Comparison of ENCODE assay signal across 1 cellular context in genomic region chrX:41885724-41886123, GRCh38.
TF ChIP-seq lines count a peak whose summit lies in the region.

No MANE protein-coding gene starts in this region.

TF ChIP-seq in A549, 52 proteins besides CTCF, POLR2A, EP300 and RAD21 (continued from another document):
- TF ChIP-seq REST (IDR thresholded peaks at IDR 0.05) (no peak), SREBF2 (IDR thresholded peaks at IDR 0.05) (no peak), NR3C1 (IDR thresholded peaks at IDR 0.05) (no peak), RARB (CRISPR knock-in tag; IDR thresholded peaks at IDR 0.05) (no peak), PHF8 (IDR thresholded peaks at IDR 0.05; ENCODE audit: borderline replicate concordance, low read depth) (no peak), JUN (IDR thresholded peaks at IDR 0.05) (no peak), POLR2AphosphoS2 (conservative IDR thresholded peaks at IDR 0.05; ENCODE audit: low read length) (no peak), TP53 (CRISPR knock-in tag; IDR thresholded peaks at IDR 0.05) (no peak)
- TF ChIP-seq, protein P1, sequence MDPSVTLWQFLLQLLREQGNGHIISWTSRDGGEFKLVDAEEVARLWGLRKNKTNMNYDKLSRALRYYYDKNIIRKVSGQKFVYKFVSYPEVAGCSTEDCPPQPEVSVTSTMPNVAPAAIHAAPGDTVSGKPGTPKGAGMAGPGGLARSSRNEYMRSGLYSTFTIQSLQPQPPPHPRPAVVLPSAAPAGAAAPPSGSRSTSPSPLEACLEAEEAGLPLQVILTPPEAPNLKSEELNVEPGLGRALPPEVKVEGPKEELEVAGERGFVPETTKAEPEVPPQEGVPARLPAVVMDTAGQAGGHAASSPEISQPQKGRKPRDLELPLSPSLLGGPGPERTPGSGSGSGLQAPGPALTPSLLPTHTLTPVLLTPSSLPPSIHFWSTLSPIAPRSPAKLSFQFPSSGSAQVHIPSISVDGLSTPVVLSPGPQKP (IDR thresholded peaks at IDR 0.05; ENCODE audit: low read depth, low read length), result no peak
